12 cellular contexts compared by ENCODE assay signal in the genomic region with DNA sequence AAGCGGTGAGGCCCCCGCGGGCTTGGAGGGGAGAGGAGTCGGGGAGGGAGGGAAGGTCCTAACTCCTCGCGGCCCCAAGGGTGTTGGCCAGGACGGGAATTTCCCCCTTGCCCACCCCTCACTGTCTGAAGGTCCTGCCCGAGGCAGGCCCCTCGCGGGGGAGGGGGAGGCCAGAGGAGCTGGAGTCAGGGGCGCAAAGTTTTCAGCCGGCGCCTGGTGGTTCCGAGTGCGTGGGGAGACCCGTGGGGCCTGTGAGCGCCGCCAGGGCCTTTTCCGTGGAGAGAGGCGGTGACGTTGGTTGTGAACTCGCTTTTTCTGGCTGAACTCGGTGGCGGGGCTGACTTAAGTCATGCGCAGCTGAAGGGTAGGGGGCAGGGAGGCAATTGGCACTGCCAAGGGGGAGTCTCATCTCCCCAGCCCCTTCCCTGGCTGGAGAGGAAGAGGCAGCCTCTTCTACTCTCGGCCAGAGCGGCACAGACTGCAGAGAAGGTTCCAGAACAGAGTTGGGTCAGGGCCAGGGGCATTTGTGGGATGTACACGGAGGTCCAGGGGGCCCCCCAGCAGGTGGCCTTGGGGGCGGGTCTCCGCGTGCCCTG. TPM values are rescaled to one million over a fixed set of nuclear protein-coding genes. Genes with fewer than 3 reads are reported as not detected.
DNase-seq lines count a peak whose midpoint lies in the region; ATAC-seq and TF ChIP-seq lines count a peak whose summit lies in the region.
"Had no signal": no experiment of that assay in that cellular context is flagged by ENCODE, and none has a peak within 500 bp of the region (broad histone marks: within the 10 kb centered on the region; RNA-seq: fewer than 3 reads in every experiment).

No MANE protein-coding gene starts in this region.

- peaks cover 0 to 5% (median 3%) of the 10 kb centered on the region in 3 donors for H3K4me1 Mint-ChIP-seq in naive B cell
- H3K4me1 Mint-ChIP-seq: memory B cell had no signal

- TF ChIP-seq CTCF in cardiac muscle cell (IDR thresholded peaks at IDR 0.05; ENCODE audit: low read depth, low read length): no peak
- no peak for TF ChIP-seq CTCF in esophagus squamous epithelium (IDR thresholded peaks at IDR 0.05)
- TF ChIP-seq CTCF in uterus (IDR thresholded peaks at IDR 0.05): no peak

- H3K36me3 ChIP-seq in cardiac muscle cell (no peaks in the 10 kb centered on the region), esophagus squamous epithelium (no peaks in the 10 kb centered on the region), uterus (no peaks in the 10 kb centered on the region)

- peak overlapping the region in 5 of 8 donors; percentile 9 to 83 (median 40) for H3K4me3 Mint-ChIP-seq in naive B cell
- H3K4me3 Mint-ChIP-seq: memory B cell had no signal

- no peaks in the 10 kb centered on the region for H3K36me3 Mint-ChIP-seq in naive B cell
- H3K36me3 Mint-ChIP-seq: memory B cell had no signal

- no peak for DNase-seq in cardiac muscle cell (ENCODE audit: low read depth in 1 of 2, low spot score in 1 of 2)
- no peak for DNase-seq in Right ventricle myocardium superior
- DNase-seq in esophagus squamous epithelium (lab: John Stamatoyannopoulos, UW): no peak
- no peak for DNase-seq in naive B cell
- peak in 1 of 2 donors; percentile 61 for DNase-seq in uterus
- DNase-seq in dermis blood vessel endothelial cell: no peak
- no peak for DNase-seq in central memory CD4-positive, alpha-beta T cell
- DNase-seq: activated T-cell treated with anti-CD3 and anti-CD28 coated beads, Interleukin-2, amount 50 U/mL, for 48 hours; KG1; NCI-H526 treated with DMSO at 0.1 percent for 48 hours had no signal

- TF ChIP-seq POLR2A in esophagus squamous epithelium (IDR thresholded peaks at IDR 0.05) (no peak), uterus (IDR thresholded peaks at IDR 0.05) (no peak)

- peak overlapping the region; percentile 60 for H3K4me3 ChIP-seq in cardiac muscle cell
- H3K4me3 ChIP-seq in esophagus squamous epithelium: peak overlapping the region; percentile 22 to 66 (median 40)
- peak overlapping the region; percentile 28 to 50 for H3K4me3 ChIP-seq in uterus

- ATAC-seq in Right ventricle myocardium superior (ENCODE audit: poor library complexity) (no peak), naive B cell (ENCODE audit: low read depth in 2 of 2) (no peak), GM21423 (IDR thresholded peaks at IDR 0.05; ENCODE audit: unreplicated experiment) (no peak)

- WGBS in esophagus squamous epithelium, 2 donors: 0 to 4% methylated on average over 6 to 15 of the region's 31 CpGs

- H3K9me3 Mint-ChIP-seq in naive B cell: peaks cover 0 to 2% (median 0%) of the 10 kb centered on the region in 7 donors
- H3K9me3 Mint-ChIP-seq: memory B cell had no signal

- intact Hi-C loops in Right ventricle myocardium superior (cut with DNase I) (no loop called here), esophagus squamous epithelium (cut with DNase I) (no loop called here), uterus (cut with DNase I; ENCODE audit: low total_unique reads) (no loop called here)

- H3K27ac ChIP-seq in cardiac muscle cell (no peak overlapping the region), esophagus squamous epithelium (peak overlapping the region; percentile 68 to 88 (median 82)), uterus (peak overlapping the region; percentile 70 to 81)

- H3K27me3 Mint-ChIP-seq in naive B cell: peaks cover 0 to 35% (median 12%) of the 10 kb centered on the region in 3 donors

- H3K27me3 ChIP-seq in cardiac muscle cell: no peaks in the 10 kb centered on the region
- peaks cover 10 to 91% (median 14%) of the 10 kb centered on the region in 4 donors for H3K27me3 ChIP-seq in esophagus squamous epithelium
- H3K27me3 ChIP-seq in uterus: no peaks in the 10 kb centered on the region

- H3K27ac Mint-ChIP-seq in naive B cell: no peak overlapping the region
- H3K27ac Mint-ChIP-seq: memory B cell had no signal

- H3K4me1 ChIP-seq in cardiac muscle cell (ENCODE audit: low read depth) (peaks cover 13% of the 10 kb centered on the region), esophagus squamous epithelium (peaks cover 11 to 72% (median 32%) of the 10 kb centered on the region in 3 donors), uterus (peaks cover 0 to 10% of the 10 kb centered on the region in 2 donors)

- H3K9me3 ChIP-seq in cardiac muscle cell (ENCODE audit: low read depth): no peaks in the 10 kb centered on the region
- H3K9me3 ChIP-seq in esophagus squamous epithelium: no peaks in the 10 kb centered on the region
- H3K9me3 ChIP-seq in uterus: no peaks in the 10 kb centered on the region

RNA-seq across cellular contexts. Expression of a gene that starts 1.5 kb away (rescaled TPM):
- 30.4 and 66.1 TPM in 2 replicates for total RNA-seq in cardiac muscle cell
- polyA plus RNA-seq in cardiac muscle cell: 8.9 and 16.5 TPM in 2 replicates
- 4.2 TPM for total RNA-seq in Right ventricle myocardium superior
- 10 to 100 TPM in 1 of 4 donors, 1 to 10 TPM in 3; 1.7 to 14.7 (median 5.6) TPM for total RNA-seq in esophagus squamous epithelium
- polyA plus RNA-seq in naive B cell (ENCODE audit: low read depth in 6 of 6): not detected
- 10 to 100 TPM in 3 of 4 donors, 1 to 10 TPM in 1; 6.8 to 94.5 (median 27.6) TPM for total RNA-seq in uterus
- total RNA-seq in dermis blood vessel endothelial cell: 0.05 and 0.17 TPM in 2 replicates

RNA-seq across cellular contexts. Expression of a gene that starts 58.3 kb away (rescaled TPM):
- total RNA-seq in cardiac muscle cell (0.15 TPM in 1 of 2 replicates, not detected in the other), Right ventricle myocardium superior (0.13 TPM), esophagus squamous epithelium (not detected), uterus (not detected), dermis blood vessel endothelial cell (not detected in 2 replicates)
- polyA plus RNA-seq in cardiac muscle cell (0.26 TPM in 1 of 2 replicates, not detected in the other), naive B cell (ENCODE audit: low read depth in 6 of 6) (not detected)
